Comparison of ENCODE assay signal across 1 cellular context in genomic region chr19:38373907-38374331, GRCh38.
TF ChIP-seq lines count a peak whose summit lies in the region.

No MANE protein-coding gene starts in this region.

TF ChIP-seq in GM12878, 131 proteins besides CTCF, POLR2A, EP300 and RAD21:
- TF ChIP-seq DPF2 (IDR thresholded peaks at IDR 0.05) (no peak), BMI1 (IDR thresholded peaks at IDR 0.05; ENCODE audit: borderline replicate concordance) (no peak), FOXK2 (IDR thresholded peaks at IDR 0.05) (no peak), RELA (IDR thresholded peaks at IDR 0.05; ENCODE audit: borderline replicate concordance, partially characterized antibody) (no peak), E4F1 (IDR thresholded peaks at IDR 0.05; ENCODE audit: borderline replicate concordance, partially characterized antibody) (no peak), MYB (IDR thresholded peaks at IDR 0.05; ENCODE audit: borderline replicate concordance, low read depth, low read length) (no peak), IRF5 (IDR thresholded peaks at IDR 0.05; ENCODE audit: borderline replicate concordance) (no peak), PAX5 (IDR thresholded peaks at IDR 0.05; ENCODE audit: borderline replicate concordance, low read depth, low read length) (no peak), POLR2AphosphoS2 (IDR thresholded peaks at IDR 0.05; ENCODE audit: low read depth, low read length) (no peak), ZNF687 (IDR thresholded peaks at IDR 0.05) (0 out of 2 replicates have a peak, but pooled peaks have one; percentile 30), STAT1 (conservative IDR thresholded peaks at IDR 0.05) (no peak; the same call in 1 of the 2 replicates), IKZF2 (IDR thresholded peaks at IDR 0.05) (0 out of 4 replicates have a peak, but pooled peaks of 1 of the 2 experiments have one; percentile 17), HSF1 (IDR thresholded peaks at IDR 0.05; ENCODE audit: low read depth, low read length) (no peak), TCF3 (IDR thresholded peaks at IDR 0.05; ENCODE audit: borderline replicate concordance, insufficient read depth, low read depth, low read length) (no peak), RUNX3 (IDR thresholded peaks at IDR 0.05; ENCODE audit: low read length) (no peak), PAX8 (IDR thresholded peaks at IDR 0.05) (peak; percentile 44; the same call in 1 of the 2 replicates), CHD1 (IDR thresholded peaks at IDR 0.05; ENCODE audit: low read depth, low read length) (no peak), ATF7 (IDR thresholded peaks at IDR 0.05; ENCODE audit: low read depth) (no peak), NFIC (IDR thresholded peaks at IDR 0.05; ENCODE audit: low read depth, low read length) (no peak), MLLT1 (IDR thresholded peaks at IDR 0.05) (no peak), CBX5 (IDR thresholded peaks at IDR 0.05; ENCODE audit: low read depth) (no peak), SPI1 (IDR thresholded peaks at IDR 0.05; ENCODE audit: borderline replicate concordance, insufficient read depth, low read depth, low read length) (no peak), CEBPZ (IDR thresholded peaks at IDR 0.05; ENCODE audit: low read depth, low read length) (no peak), FOS (IDR thresholded peaks at IDR 0.05; ENCODE audit: borderline replicate concordance, extremely low read depth, insufficient read length) (no peak), MXI1 (IDR thresholded peaks at IDR 0.05; ENCODE audit: low read depth, low read length) (no peak), ZBTB40 (IDR thresholded peaks at IDR 0.05; ENCODE audit: borderline replicate concordance) (no peak), KDM1A (IDR thresholded peaks at IDR 0.05; ENCODE audit: borderline replicate concordance) (no peak)
